9 cellular contexts compared by ENCODE assay signal in genomic region chr4:93788712-93789111, GRCh38. TPM values are rescaled to one million over a fixed set of nuclear protein-coding genes. Genes with fewer than 3 reads are reported as not detected.
DNase-seq lines count a peak whose midpoint lies in the region; ATAC-seq, FAIRE-seq and TF ChIP-seq lines count a peak whose summit lies in the region.
"Had no signal": no experiment of that assay in that cellular context is flagged by ENCODE, and none has a peak within 500 bp of the region (broad histone marks: within the 10 kb centered on the region; RNA-seq: fewer than 3 reads in every experiment).

No MANE protein-coding gene starts in this region.

- no peak overlapping the region for H2BK120ac ChIP-seq in H1 (replicated peaks; ENCODE audit: low read depth, low read length)

- POLR2A ChIA-PET in MCF 10A (lab: Yijun Ruan, JAX) (interaction anchor here (0.7 kb wide), 1 partner anchor 52 kb away, joined by 5 read pairs; no protein-coding TSS in a partner anchor), H1 (lab: Charles Lee; ENCODE audit: partially characterized antibody) (no interaction called here)

- H3K36me3 Mint-ChIP-seq in MCF 10A (ENCODE audit: insufficient read depth, unreplicated experiment): no peaks in the 10 kb centered on the region

- H3K79me1 ChIP-seq in H1 (ENCODE audit: low read depth, low read length): no peaks in the 10 kb centered on the region

- no peak overlapping the region for H4K8ac ChIP-seq in H1 (ENCODE audit: extremely low read depth, insufficient read depth, low read length)

- no peak for TF ChIP-seq EP300 in H1 (IDR thresholded peaks at IDR 0.05; ENCODE audit: borderline replicate concordance in 1 of 2, low read depth in 2 of 2, low read length in 2 of 2)

- TF ChIP-seq POLR2A in breast epithelium (IDR thresholded peaks at IDR 0.05) (no peak), H1 (IDR thresholded peaks at IDR 0.05; ENCODE audit: control extremely low read depth in 1 of 2, low read depth in 2 of 2, low read length in 2 of 2) (no peak), uterus (IDR thresholded peaks at IDR 0.05) (no peak)

- CTCF ChIA-PET in MCF 10A (lab: Yijun Ruan, JAX): interaction anchor here (0.6 to 3.7 kb wide), 15 partner anchors 8 to 449 kb away, joined by 3 to 35 read pairs (median 3); no protein-coding TSS in a partner anchor
- CTCF ChIA-PET in H1 (lab: Charles Lee; ENCODE audit: partially characterized antibody): interaction anchor here (0.7 to 2.1 kb wide), 10 partner anchors 9 to 669 kb away, joined by 3 to 12 read pairs (median 4); no protein-coding TSS in a partner anchor

- no peak overlapping the region for H2BK15ac ChIP-seq in H1 (ENCODE audit: low read length)

- H3K4ac ChIP-seq in H1 (replicated peaks; ENCODE audit: insufficient read length, low read depth, low read length): no peak overlapping the region

- no peaks in the 10 kb centered on the region for H3K79me2 ChIP-seq in H1 (ENCODE audit: control insufficient read depth in 1 of 2, insufficient read depth in 2 of 2, low read length in 2 of 2)

- H3K9me3 ChIP-seq in breast epithelium: no peaks in the 10 kb centered on the region
- no peaks in the 10 kb centered on the region for H3K9me3 ChIP-seq in H1 (ENCODE audit: insufficient read depth in 2 of 2, low read depth in 1 of 2, low read length in 1 of 2)
- H3K9me3 ChIP-seq in upper lobe of right lung: no peaks in the 10 kb centered on the region
- no peaks in the 10 kb centered on the region for H3K9me3 ChIP-seq in uterus
- H3K9me3 ChIP-seq: SJCRH30 had no signal

- no peak overlapping the region for H3K56ac ChIP-seq in H1 (replicated peaks; ENCODE audit: insufficient read length, low read depth, low read length)

- H3K23ac ChIP-seq in H1 (ENCODE audit: insufficient read length): no peak overlapping the region

- H3K36me3 ChIP-seq in breast epithelium: no peaks in the 10 kb centered on the region
- no peaks in the 10 kb centered on the region for H3K36me3 ChIP-seq in H1 (ENCODE audit: control insufficient read depth in 2 of 4, insufficient read depth in 4 of 4, low read length in 3 of 4)
- no peaks in the 10 kb centered on the region for H3K36me3 ChIP-seq in upper lobe of right lung
- no peaks in the 10 kb centered on the region for H3K36me3 ChIP-seq in uterus
- H3K36me3 ChIP-seq: SJCRH30 had no signal

- no peaks in the 10 kb centered on the region for H4K20me1 ChIP-seq in H1 (replicated peaks in 1 of 2; ENCODE audit: control insufficient read depth in 1 of 2, insufficient read depth in 2 of 2, low read length in 2 of 2)

- no peak overlapping the region for H2BK20ac ChIP-seq in H1 (ENCODE audit: low read length)

- H3K4me3 ChIP-seq in breast epithelium (no peak overlapping the region), H1 (ENCODE audit: extremely low read depth in 1 of 4, insufficient read depth in 2 of 4, low read depth in 3 of 4, low read length in 4 of 4) (no peak overlapping the region), upper lobe of right lung (no peak overlapping the region), uterus (no peak overlapping the region)
- H3K4me3 ChIP-seq: SJCRH30 had no signal

- H2BK5ac ChIP-seq in H1 (ENCODE audit: low read depth, low read length): no peak overlapping the region

- ATAC-seq in upper lobe of right lung (no peak), GM21717 (IDR thresholded peaks at IDR 0.05; ENCODE audit: unreplicated experiment) (no peak)

- H3K9me3 Mint-ChIP-seq in MCF 10A (ENCODE audit: unreplicated experiment): no peaks in the 10 kb centered on the region

- peak; percentile 38 to 43; a peak in 3 of 4 replicates for TF ChIP-seq RAD21 in H1 (IDR thresholded peaks at IDR 0.05 in 1 of 2, conservative IDR thresholded peaks at IDR 0.05 in 1 of 2; ENCODE audit: low read depth in 2 of 2, low read length in 2 of 2)

- no peaks in the 10 kb centered on the region for H3K4me1 ChIP-seq in breast epithelium
- H3K4me1 ChIP-seq in H1 (replicated peaks in 1 of 4; ENCODE audit: control insufficient read depth in 3 of 4, insufficient read depth in 4 of 4, low read length in 3 of 4): peaks cover 0 to 9% (median 4%) of the 10 kb centered on the region in 4 experiments; a peak in 5 of 7 replicates
- no peaks in the 10 kb centered on the region for H3K4me1 ChIP-seq in upper lobe of right lung
- no peaks in the 10 kb centered on the region for H3K4me1 ChIP-seq in uterus
- H3K4me1 ChIP-seq: SJCRH30 had no signal

- intact Hi-C loops in MCF 10A (cut with micrococcal nuclease): no loop called here
- intact Hi-C loops in breast epithelium (cut with DNase I; ENCODE audit: low total_unique reads): no loop called here
- intact Hi-C loops in upper lobe of right lung (cut with DNase I): no loop called here
- intact Hi-C loops in uterus (cut with DNase I; ENCODE audit: low total_unique reads): no loop called here

- no peaks in the 10 kb centered on the region for H3K27me3 ChIP-seq in breast epithelium
- no peaks in the 10 kb centered on the region for H3K27me3 ChIP-seq in H1 (replicated peaks in 1 of 4; ENCODE audit: control insufficient read depth in 3 of 4, extremely low read depth in 1 of 4, insufficient read depth in 3 of 4, low read length in 3 of 4)
- no peaks in the 10 kb centered on the region for H3K27me3 ChIP-seq in upper lobe of right lung
- H3K27me3 ChIP-seq in uterus: no peaks in the 10 kb centered on the region
- H3K27me3 ChIP-seq: SJCRH30 had no signal

- no peak overlapping the region for H3K18ac ChIP-seq in H1 (ENCODE audit: extremely low read depth, low read length)

- no peaks in the 10 kb centered on the region for H3K27me3 Mint-ChIP-seq in MCF 10A (ENCODE audit: insufficient read depth, unreplicated experiment)

- 100% methylated on average over 1 of the region's 1 CpG; no CpG with 5 or more reads in 1 of the 2 experiments for WGBS in H1 (ENCODE audit: extremely low coverage in 1 of 2, insufficient coverage in 1 of 2, insufficient read length in 1 of 2, insufficient replicate concordance in 2 of 2, low coverage in 1 of 2, low lambda C conversion rate in 2 of 2, missing lambda C conversion rate in 1 of 2), 2 experiments

- no peaks in the 10 kb centered on the region for H3K23me2 ChIP-seq in H1 (ENCODE audit: low read depth, low read length)

- H3K9ac ChIP-seq in H1 (replicated peaks in 1 of 4; ENCODE audit: extremely low read depth in 1 of 4, low read depth in 3 of 4, low read length in 3 of 4): no peak overlapping the region

- no peak overlapping the region for H2BK12ac ChIP-seq in H1 (ENCODE audit: low read depth, low read length)

- H3K27ac Mint-ChIP-seq in MCF 10A (ENCODE audit: low read depth, unreplicated experiment): no peak overlapping the region

- no peak overlapping the region for H3K14ac ChIP-seq in H1 (ENCODE audit: insufficient read length)

- no peak overlapping the region for H4K91ac ChIP-seq in H1 (replicated peaks; ENCODE audit: insufficient read length, low read length)

- no peak overlapping the region for H3K4me3 Mint-ChIP-seq in MCF 10A (ENCODE audit: unreplicated experiment)

- peak; percentile 45 for DNase-seq in MCF 10A (ENCODE audit: unreplicated experiment)
- no peak for DNase-seq in breast epithelium (ENCODE audit: low spot score in 2 of 2)
- DNase-seq in MV-4-11 (lab: John Stamatoyannopoulos, UW): peak; percentile 6
- no peak for DNase-seq in H1 (ENCODE audit: low read depth in 1 of 2, low spot score in 2 of 2)
- DNase-seq in upper lobe of right lung: no peak
- no peak for DNase-seq in activated CD4-positive, alpha-beta T cell treated with anti-CD3 and anti-CD28 coated beads, Interleukin-2, amount 50 U/mL, for 4 hours
- DNase-seq in uterus: no peak

- no peak overlapping the region for H3K4me2 ChIP-seq in H1 (ENCODE audit: insufficient read depth in 1 of 2, low read depth in 2 of 2, low read length in 2 of 2)

- no peak overlapping the region for H4K5ac ChIP-seq in H1 (ENCODE audit: insufficient read length, low read depth, low read length)

- peak; percentile 55 for FAIRE-seq in H1 (lab: Jason Lieb, UNC)

- H2AK5ac ChIP-seq in H1 (ENCODE audit: low read depth, low read length): no peak overlapping the region

- TF ChIP-seq CTCF in MCF 10A (IDR thresholded peaks at IDR 0.05; ENCODE audit: unreplicated experiment) (peak; percentile 34), breast epithelium (IDR thresholded peaks at IDR 0.05) (no peak), H1 (IDR thresholded peaks at IDR 0.05; ENCODE audit: control extremely low read depth in 1 of 3, insufficient read depth in 1 of 3, low read depth in 1 of 3, low read length in 3 of 3) (peak in 2 of 3 experiments; percentile 21 to 61; a peak in 2 of 4 replicates), upper lobe of right lung (IDR thresholded peaks at IDR 0.05) (peak; percentile 29), uterus (IDR thresholded peaks at IDR 0.05) (no peak)

- no peak overlapping the region for H3K27ac ChIP-seq in breast epithelium
- H3K27ac ChIP-seq in H1 (ENCODE audit: low read depth, low read length): no peak overlapping the region
- H3K27ac ChIP-seq in upper lobe of right lung: no peak overlapping the region
- no peak overlapping the region for H3K27ac ChIP-seq in uterus
- H3K27ac ChIP-seq: SJCRH30 had no signal

- no peaks in the 10 kb centered on the region for H3K4me1 Mint-ChIP-seq in MCF 10A (ENCODE audit: insufficient read depth, unreplicated experiment)

- no TSS peak for BruUV-seq in MCF 10A (replicated peaks; lab: Mats Ljungman, UMichigan)

- H2AFZ ChIP-seq in H1 (ENCODE audit: low read length): no peak overlapping the region

TF ChIP-seq in H1, 55 proteins besides CTCF, POLR2A, EP300 and RAD21 (continues in another document):
- TF ChIP-seq ATF2 (IDR thresholded peaks at IDR 0.05; ENCODE audit: low read length): no peak

RNA-seq across cellular contexts. Expression of gene ATOH1, which starts 39.8 kb away (rescaled TPM):
- total RNA-seq in MCF 10A (2022) (not detected in 2 replicates), breast epithelium (not detected), upper lobe of right lung (not detected), uterus (under 1 TPM in 1 of 4 donors, not detected in 3; under 0.01 TPM)
- total RNA-seq in H1 (2021; fragmentation: NEBNext Ultra II Directional; extraction: Animal tissue kit (Norgen Biotek cat#: 25700)): 0.61 and 0.76 TPM in 2 replicates
- 0.12 and 0.28 TPM in 2 replicates for polyA plus RNA-seq in H1 (2011; rRNA removed)
- polyA plus RNA-seq in H1 (2011; cell fraction: cytosol; rRNA removed): 0.23 TPM
- 0.34 TPM for polyA plus RNA-seq in H1 (2011; cell fraction: nucleus; rRNA removed)
- polyA plus RNA-seq in H1 (2012, experiment 1 of 2): 0.14 to 0.31 TPM (median 0.19 TPM) in 4 replicates
- 0.31 TPM for polyA plus RNA-seq in H1 (2012, experiment 2 of 2)
- 0.55 TPM for polyA plus RNA-seq in H1 (2013, experiment 1 of 2)
- polyA plus RNA-seq in H1 (2013, experiment 2 of 2): 0.52 TPM
- polyA minus RNA-seq in H1 (2011; rRNA and poly(A)+ RNA removed): 0.15 and 0.16 TPM in 2 replicates
- polyA minus RNA-seq in H1 (2011; cell fraction: cytosol; rRNA and poly(A)+ RNA removed): not detected
- polyA minus RNA-seq in H1 (2011; cell fraction: nucleus; rRNA and poly(A)+ RNA removed): 0.70 TPM
- total RNA-seq: SJCRH30 had no signal

Comparison
In these comparisons a context has a peak if more than half of its experiments do, and no peak if none do; other contexts are left out.
1. DNase-seq: peak in MCF 10A (single experiment) and MV-4-11 (single experiment); none in breast epithelium (0 of 2), H1 (0 of 2), upper lobe of right lung (single experiment), activated CD4-positive, alpha-beta T cell treated with anti-CD3 and anti-CD28 coated beads, Interleukin-2, amount 50 U/mL, for 4 hours (0 of 2) and uterus (0 of 2).
2. CTCF ChIP-seq: peak in MCF 10A (single experiment), H1 (2 of 3) and upper lobe of right lung (single experiment); none in breast epithelium (0 of 3) and uterus (0 of 4).